15 cellular contexts compared by ENCODE assay signal in genomic region chr1:70333245-70333644, GRCh38. TPM values are rescaled to one million over a fixed set of nuclear protein-coding genes. Genes with fewer than 3 reads are reported as not detected.
A peak's percentile ranks its signal among the peaks of the same experiment; 100 is the strongest.
DNase-seq lines count a peak whose midpoint lies in the region; ATAC-seq and TF ChIP-seq lines count a peak whose summit lies in the region.
"Had no signal": no experiment of that assay in that cellular context is flagged by ENCODE, and none has a peak within 500 bp of the region (broad histone marks: within the 10 kb centered on the region; RNA-seq: fewer than 3 reads in every experiment).

No MANE protein-coding gene starts in this region.

- no peak overlapping the region for H3K4me3 Mint-ChIP-seq in CD8-positive, alpha-beta memory T cell
- H3K4me3 Mint-ChIP-seq in T-helper 17 cell = no peak overlapping the region

- POLR2A ChIA-PET in A673 (lab: Charles Lee; ENCODE audit: low non-redundant PET) = no interaction called here
- POLR2A ChIA-PET in CD8-positive, alpha-beta memory T cell (lab: Charles Lee) = no interaction called here

- CTCF ChIA-PET in A673 (lab: Charles Lee) = no interaction called here
- CTCF ChIA-PET in CD8-positive, alpha-beta memory T cell (lab: Charles Lee) = no interaction called here

- H3K9me3 ChIP-seq in A673 (ENCODE audit: low read depth, low read length, poor library complexity, severe bottlenecking) = no peaks in the 10 kb centered on the region
- H3K9me3 ChIP-seq in CD8-positive, alpha-beta memory T cell (ENCODE audit: low read length) = no peaks in the 10 kb centered on the region
- H3K9me3 ChIP-seq in T-helper 17 cell (ENCODE audit: control insufficient read depth, low read length, poor library complexity, severe bottlenecking) = no peaks in the 10 kb centered on the region

- no peaks in the 10 kb centered on the region for H3K9me3 Mint-ChIP-seq in CD8-positive, alpha-beta memory T cell

- intact Hi-C loops in A673 (cut with micrococcal nuclease; ENCODE audit: unreplicated experiment) = no loop called here

- H3K27ac ChIP-seq in A673 (ENCODE audit: low read depth, low read length, poor library complexity, severe bottlenecking) = no peak overlapping the region
- no peak overlapping the region for H3K27ac ChIP-seq in CD8-positive, alpha-beta memory T cell (ENCODE audit: low read depth, low read length)
- H3K27ac ChIP-seq: KMS-11 had no signal

- H3K27ac Mint-ChIP-seq in CD8-positive, alpha-beta memory T cell = peak overlapping the region in 5 of 8 donors; percentile 2 to 58 (median 12)
- peak overlapping the region; percentile 37 for H3K27ac Mint-ChIP-seq in T-helper 17 cell

- no peak for DNase-seq in A673 (ENCODE audit: low spot score)
- DNase-seq in CD8-positive, alpha-beta memory T cell = no peak
- no peak for DNase-seq in T-helper 17 cell
- peak; percentile 14 for DNase-seq in iPS-NIHi7 (ENCODE audit: extremely low spot score)
- DNase-seq in LoVo (ENCODE audit: low spot score) = no peak
- DNase-seq in OCI-M1 (lab: John Stamatoyannopoulos, UW) = no peak
- DNase-seq in dermis blood vessel endothelial cell = no peak
- DNase-seq: ACHN, GOT3, NCI-H1436, NCI-H1930, NCI-H226, NCI-H524, NCI-H82 had no signal

- BruUV-seq in A673 (replicated peaks; lab: Mats Ljungman, UMichigan) = TSS peak; percentile 26

- H3K4me1 Mint-ChIP-seq in CD8-positive, alpha-beta memory T cell = peaks cover 28 to 59% (median 53%) of the 10 kb centered on the region in 3 donors
- peaks cover 10% of the 10 kb centered on the region for H3K4me1 Mint-ChIP-seq in T-helper 17 cell

- TF ChIP-seq CTCF in A673 (conservative IDR thresholded peaks at IDR 0.05; ENCODE audit: low read depth, low read length) = no peak

- H3K27me3 ChIP-seq in A673 (replicated peaks; ENCODE audit: insufficient read depth, low read depth, low read length, poor library complexity) = no peaks in the 10 kb centered on the region
- H3K27me3 ChIP-seq in CD8-positive, alpha-beta memory T cell (ENCODE audit: insufficient read depth, low read length, poor library complexity, severe bottlenecking) = no peaks in the 10 kb centered on the region

- peaks cover 4 to 43% (median 13%) of the 10 kb centered on the region in 3 donors for H3K36me3 Mint-ChIP-seq in CD8-positive, alpha-beta memory T cell
- H3K36me3 Mint-ChIP-seq in T-helper 17 cell (ENCODE audit: low read depth) = no peaks in the 10 kb centered on the region

- H3K27me3 Mint-ChIP-seq in CD8-positive, alpha-beta memory T cell = no peaks in the 10 kb centered on the region
- no peaks in the 10 kb centered on the region for H3K27me3 Mint-ChIP-seq in T-helper 17 cell

- no peaks in the 10 kb centered on the region for H3K4me1 ChIP-seq in A673 (ENCODE audit: insufficient read depth, low read length, poor library complexity, severe bottlenecking)
- no peaks in the 10 kb centered on the region for H3K4me1 ChIP-seq in CD8-positive, alpha-beta memory T cell (ENCODE audit: insufficient read depth, low read length)

- no peak overlapping the region for H3K4me3 ChIP-seq in A673 (ENCODE audit: low read depth, low read length, poor library complexity, severe bottlenecking)
- no peak overlapping the region for H3K4me3 ChIP-seq in CD8-positive, alpha-beta memory T cell (ENCODE audit: low read length)

- ATAC-seq in T-helper 17 cell = no peak

- no peaks in the 10 kb centered on the region for H3K36me3 ChIP-seq in A673 (ENCODE audit: insufficient read depth, low read length, poor library complexity, severe bottlenecking)
- H3K36me3 ChIP-seq in CD8-positive, alpha-beta memory T cell (ENCODE audit: insufficient read depth, low read length) = no peaks in the 10 kb centered on the region

RNA-seq across cellular contexts. Expression of gene ANKRD13C, which starts 21.3 kb away (rescaled TPM):
- total RNA-seq in A673 (2021) (20.6 and 21.8 TPM in 2 replicates), T-helper 17 cell (10 to 100 TPM; 27.2 to 30.6 TPM), dermis blood vessel endothelial cell (25.9 and 27.6 TPM in 2 replicates)
- total RNA-seq in CD8-positive, alpha-beta memory T cell = 10 to 100 TPM; 29.4 to 30.9 TPM
- 15.9 TPM for polyA plus RNA-seq in CD8-positive, alpha-beta memory T cell
